In the genomic region with DNA sequence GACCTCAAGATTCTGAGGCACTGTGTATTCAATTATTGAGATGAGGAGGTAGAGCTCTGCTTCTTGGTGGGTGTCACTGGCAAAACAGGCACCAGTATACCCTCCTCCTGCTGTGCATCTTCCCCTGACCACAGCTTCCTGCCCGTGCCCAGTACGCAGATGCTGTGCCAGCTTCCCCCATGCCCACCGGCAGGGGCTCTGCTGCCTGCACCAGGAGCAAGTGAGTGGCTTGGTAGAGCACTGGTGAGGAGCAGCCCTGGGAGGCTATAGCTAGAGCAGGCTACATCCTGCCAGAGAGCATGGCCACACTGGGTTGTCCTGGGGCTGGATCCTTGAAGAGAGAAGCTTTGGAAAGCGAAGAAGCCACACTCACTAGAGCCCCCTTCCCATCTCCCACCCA, we compare ENCODE assay signal across 30 cellular contexts. TPM values are rescaled to one million over a fixed set of nuclear protein-coding genes. Genes with fewer than 3 reads are reported as not detected.
"Had no signal": no experiment of that assay in that cellular context is flagged by ENCODE, and none has a peak within 500 bp of the region (broad histone marks: within the 10 kb centered on the region; RNA-seq: fewer than 3 reads in every experiment).

No MANE protein-coding gene starts in this region.

- H3K27ac ChIP-seq: brain microvascular endothelial cell, PC-9, SK-N-MC had no signal

- DNase-seq: activated CD4-positive, alpha-beta memory T cell treated with anti-CD3 and anti-CD28 coated beads for 36 hours; activated CD4-positive, alpha-beta T cell treated with anti-CD3 and anti-CD28 coated beads, Interleukin-2, amount 50 U/mL, for 1 hour; activated CD8-positive, alpha-beta memory T cell treated with anti-CD3 and anti-CD28 coated beads, Interleukin-2, amount 50 U/mL, for 4 hours; activated effector memory CD4-positive, alpha-beta T cell treated with Interleukin-2 at 50 U/mL for 16 hours; activated naive CD4-positive, alpha-beta T cell treated with anti-CD3 and anti-CD28 coated beads, Interleukin-2, amount 50 U/mL, for 16 hours; activated naive CD8-positive, alpha-beta T cell treated with anti-CD3 and anti-CD28 coated beads for 36 hours; activated T-cell treated with anti-CD3 and anti-CD28 coated beads for 4 hours; activated T-cell treated with anti-CD3 and anti-CD28 coated beads, Interleukin-2, amount 50 U/mL, for 4 hours; amniotic stem cell; aorta; brain microvascular endothelial cell; central memory CD4-positive, alpha-beta T cell; Karpas-422; KBM-7; MM.1S; NCI-H1092; NCI-H1436 treated with DMSO at 0.1 percent for 48 hours; NCI-H1694 treated with DMSO at 0.1 percent for 48 hours; NCI-H2029; NCI-H2227 treated with DMSO at 0.1 percent for 48 hours; NCI-H446; NCI-H510A treated with DMSO at 0.1 percent for 48 hours; NCI-H526 treated with DMSO at 0.1 percent for 48 hours; NCI-H774; PC-9; Right ventricle myocardium superior had no signal

- H3K4me3 ChIP-seq: PC-9, SK-N-MC had no signal

- H3K4me3 Mint-ChIP-seq: activated CD4-positive, alpha-beta memory T cell treated with anti-CD3 and anti-CD28 coated beads for 36 hours; activated naive CD8-positive, alpha-beta T cell treated with anti-CD3 and anti-CD28 coated beads for 36 hours; activated T-cell treated with anti-CD3 and anti-CD28 coated beads, Interleukin-2, amount 50 U/mL, for 4 hours; T-helper 1 cell treated with Interleukin-12 subunit alpha and Interleukin-12 subunit beta and Interleukin-4 antibody, amounts not matched to agents 30 μg/mL and 1 μg/mL, for 36 hours; T-helper 2 cell treated with Interferon-gamma antibody and Interleukin-4, amounts not matched to agents 5 μg/mL and 100 μg/mL, for 36 hours had no signal

- H3K4me2 ChIP-seq: PC-9 had no signal

- ATAC-seq: activated T-cell treated with anti-CD3 and anti-CD28 coated beads, Interleukin-2, amount 50 U/mL, for 4 hours had no signal

- H3K27ac Mint-ChIP-seq: activated CD4-positive, alpha-beta memory T cell treated with anti-CD3 and anti-CD28 coated beads for 36 hours; activated naive CD8-positive, alpha-beta T cell treated with anti-CD3 and anti-CD28 coated beads for 36 hours; T-helper 1 cell treated with Interleukin-12 subunit alpha and Interleukin-12 subunit beta and Interleukin-4 antibody, amounts not matched to agents 30 μg/mL and 1 μg/mL, for 36 hours; T-helper 2 cell treated with Interferon-gamma antibody and Interleukin-4, amounts not matched to agents 5 μg/mL and 100 μg/mL, for 36 hours had no signal

- H3K36me3 Mint-ChIP-seq: activated CD4-positive, alpha-beta memory T cell treated with anti-CD3 and anti-CD28 coated beads for 36 hours; activated naive CD8-positive, alpha-beta T cell treated with anti-CD3 and anti-CD28 coated beads for 36 hours had no signal

- H3K9me3 Mint-ChIP-seq: activated CD4-positive, alpha-beta memory T cell treated with anti-CD3 and anti-CD28 coated beads for 36 hours; activated naive CD8-positive, alpha-beta T cell treated with anti-CD3 and anti-CD28 coated beads for 36 hours; activated T-cell treated with anti-CD3 and anti-CD28 coated beads, Interleukin-2, amount 50 U/mL, for 4 hours; T-helper 1 cell treated with Interleukin-12 subunit alpha and Interleukin-12 subunit beta and Interleukin-4 antibody, amounts not matched to agents 30 μg/mL and 1 μg/mL, for 36 hours; T-helper 2 cell treated with Interferon-gamma antibody and Interleukin-4, amounts not matched to agents 5 μg/mL and 100 μg/mL, for 36 hours had no signal

- H3K36me3 ChIP-seq: brain microvascular endothelial cell had no signal

- H2AFZ ChIP-seq: PC-9 had no signal

RNA-seq across cellular contexts. Expression of a gene that starts 21.0 kb away (rescaled TPM):
- total RNA-seq: activated CD4-positive, alpha-beta memory T cell treated with anti-CD3 and anti-CD28 coated beads for 36 hours; activated naive CD8-positive, alpha-beta T cell treated with anti-CD3 and anti-CD28 coated beads for 36 hours; activated T-cell treated with anti-CD3 and anti-CD28 coated beads, Interleukin-2, amount 50 U/mL, for 4 hours; OCI-LY7; PC-9; Right ventricle myocardium superior had no signal
- polyA plus RNA-seq: aorta had no signal
